1 cellular context compared by ENCODE assay signal in the genomic region with DNA sequence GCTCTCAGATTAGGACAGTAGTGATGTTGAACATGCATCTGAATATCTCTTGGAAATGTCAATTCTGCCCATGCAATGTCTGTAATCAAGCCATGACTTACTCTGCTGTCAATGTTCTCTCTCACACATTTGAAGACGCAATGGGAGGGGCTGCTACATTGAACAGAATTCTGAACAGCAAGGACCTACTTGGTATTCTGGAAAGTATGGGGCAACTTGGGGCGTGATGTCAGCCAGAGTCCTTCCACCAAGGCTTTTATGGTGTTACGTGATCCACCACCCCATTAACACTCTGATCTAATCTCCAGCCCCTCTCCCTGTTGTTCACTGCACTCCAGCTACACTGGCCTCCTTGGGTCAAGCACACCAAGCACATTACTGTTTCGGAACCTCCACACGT.
TF ChIP-seq lines count a peak whose summit lies in the region.

No MANE protein-coding gene starts in this region.

TF ChIP-seq in IMR-90, 13 proteins besides CTCF, POLR2A, EP300 and RAD21:
- TF ChIP-seq RCOR1 (IDR thresholded peaks at IDR 0.05; ENCODE audit: insufficient replicate concordance, low read length) (no peak), MXI1 (IDR thresholded peaks at IDR 0.05; ENCODE audit: borderline replicate concordance, low read depth, low read length) (no peak), FOS (IDR thresholded peaks at IDR 0.05; ENCODE audit: low read depth, low read length) (no peak), NFE2L2 (IDR thresholded peaks at IDR 0.05; ENCODE audit: low read depth, low read length) (no peak), CEBPB (IDR thresholded peaks at IDR 0.05; ENCODE audit: low read depth, low read length) (no peak), MAZ (IDR thresholded peaks at IDR 0.05; ENCODE audit: borderline replicate concordance, low read depth, low read length) (no peak), MAFK (IDR thresholded peaks at IDR 0.05; ENCODE audit: low read depth, low read length) (no peak), RFX5 (IDR thresholded peaks at IDR 0.05; ENCODE audit: low read depth, low read length) (no peak), BHLHE40 (IDR thresholded peaks at IDR 0.05; ENCODE audit: low read depth, low read length) (no peak), SMC3 (IDR thresholded peaks at IDR 0.05; ENCODE audit: low read depth, low read length) (no peak), CHD1 (IDR thresholded peaks at IDR 0.05; ENCODE audit: low read depth, low read length) (no peak)
- TF ChIP-seq, protein P1, sequence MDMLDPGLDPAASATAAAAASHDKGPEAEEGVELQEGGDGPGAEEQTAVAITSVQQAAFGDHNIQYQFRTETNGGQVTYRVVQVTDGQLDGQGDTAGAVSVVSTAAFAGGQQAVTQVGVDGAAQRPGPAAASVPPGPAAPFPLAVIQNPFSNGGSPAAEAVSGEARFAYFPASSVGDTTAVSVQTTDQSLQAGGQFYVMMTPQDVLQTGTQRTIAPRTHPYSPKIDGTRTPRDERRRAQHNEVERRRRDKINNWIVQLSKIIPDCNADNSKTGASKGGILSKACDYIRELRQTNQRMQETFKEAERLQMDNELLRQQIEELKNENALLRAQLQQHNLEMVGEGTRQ (IDR thresholded peaks at IDR 0.05; ENCODE audit: low read depth, low read length), result no peak
- TF ChIP-seq, protein P2, sequence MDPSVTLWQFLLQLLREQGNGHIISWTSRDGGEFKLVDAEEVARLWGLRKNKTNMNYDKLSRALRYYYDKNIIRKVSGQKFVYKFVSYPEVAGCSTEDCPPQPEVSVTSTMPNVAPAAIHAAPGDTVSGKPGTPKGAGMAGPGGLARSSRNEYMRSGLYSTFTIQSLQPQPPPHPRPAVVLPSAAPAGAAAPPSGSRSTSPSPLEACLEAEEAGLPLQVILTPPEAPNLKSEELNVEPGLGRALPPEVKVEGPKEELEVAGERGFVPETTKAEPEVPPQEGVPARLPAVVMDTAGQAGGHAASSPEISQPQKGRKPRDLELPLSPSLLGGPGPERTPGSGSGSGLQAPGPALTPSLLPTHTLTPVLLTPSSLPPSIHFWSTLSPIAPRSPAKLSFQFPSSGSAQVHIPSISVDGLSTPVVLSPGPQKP (IDR thresholded peaks at IDR 0.05; ENCODE audit: borderline replicate concordance, low read depth, low read length), result no peak
TF ChIP-seq in IMR-90: peak in this region for 0.
